ENCODE assay signal across 8 cellular contexts in the genomic region with DNA sequence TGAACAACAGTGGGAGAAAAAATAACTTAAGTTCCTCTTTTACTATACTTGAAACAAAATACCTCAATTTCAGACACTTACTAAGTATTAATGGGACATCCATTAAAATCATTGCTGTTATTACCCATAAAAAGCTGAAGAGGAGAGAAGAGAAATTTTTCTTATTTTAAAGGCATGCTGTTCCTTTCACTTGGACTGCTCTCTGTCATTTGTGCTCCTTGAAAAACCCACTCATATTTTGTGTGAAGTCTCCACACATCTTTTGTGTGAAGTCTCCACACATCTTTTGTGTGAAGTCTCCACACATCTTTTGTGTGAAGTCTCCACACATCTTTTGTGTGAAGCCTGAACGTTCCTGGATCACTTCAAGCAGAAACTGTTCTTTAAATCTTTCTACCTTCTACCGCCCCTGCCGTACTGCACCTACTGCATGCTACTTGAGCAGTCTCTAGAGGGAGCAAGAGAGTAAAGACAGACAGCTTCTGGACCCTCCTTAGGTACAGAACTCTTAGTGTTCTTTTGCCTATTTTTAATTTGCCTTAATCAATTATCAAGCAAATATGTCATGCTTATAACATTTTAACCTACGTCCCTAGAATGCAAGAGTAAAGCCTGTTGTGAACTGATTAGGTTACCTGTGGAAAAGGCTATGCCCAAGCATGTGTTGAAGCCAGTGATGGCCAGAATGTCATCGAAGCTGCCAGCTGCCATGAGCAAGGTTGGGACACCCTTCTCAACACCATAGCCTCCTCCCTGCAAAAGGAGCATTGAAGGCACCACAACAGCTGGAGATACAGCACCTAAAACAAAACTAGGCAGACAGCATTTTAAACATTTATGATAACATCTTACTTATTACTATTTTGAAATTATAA. TPM values are rescaled to one million over a fixed set of nuclear protein-coding genes. Genes with fewer than 3 reads are reported as not detected.
DNase-seq lines count a peak whose midpoint lies in the region; ATAC-seq, FAIRE-seq and TF ChIP-seq lines count a peak whose summit lies in the region.

No MANE protein-coding gene starts in this region.

- DNase-seq in BE2C: peak; percentile 16
- no peak for DNase-seq in GM18507 (ENCODE audit: extremely low spot score, insufficient read length, low read depth)
- peak; percentile 7 for DNase-seq in NCI-H2227 treated with DMSO at 0.1 percent for 48 hours (lab: John Stamatoyannopoulos, UW)
- peak; percentile 47 for DNase-seq in activated CD8-positive, alpha-beta T cell treated with anti-CD3 and anti-CD28 coated beads, Interleukin-2, amount 10 ng/mL, durations not matched to agents 7 days and 5 days
- peak in 1 of 2 donors; percentile 29 for DNase-seq in foreskin keratinocyte
- DNase-seq in lower leg skin (ENCODE audit: low spot score in 2 of 2): no peak

- TF ChIP-seq CTCF in BE2C (IDR thresholded peaks at IDR 0.05; ENCODE audit: low read depth, low read length) (peak; percentile 82), foreskin keratinocyte (conservative IDR thresholded peaks at IDR 0.05) (peak; percentile 70), parathyroid adenoma (IDR thresholded peaks at IDR 0.05) (peak; percentile 56), lower leg skin (IDR thresholded peaks at IDR 0.05) (no peak)

- H3K27me3 Mint-ChIP-seq in activated CD8-positive, alpha-beta T cell treated with anti-CD3 and anti-CD28 coated beads, Interleukin-2, amount 10 ng/mL, durations not matched to agents 7 days and 5 days (ENCODE audit: low read depth): no peaks in the 10 kb centered on the region

- no peaks in the 10 kb centered on the region for H3K9me3 Mint-ChIP-seq in activated CD8-positive, alpha-beta T cell treated with anti-CD3 and anti-CD28 coated beads, Interleukin-2, amount 10 ng/mL, durations not matched to agents 7 days and 5 days (ENCODE audit: insufficient read depth)

- H3K36me3 Mint-ChIP-seq in activated CD8-positive, alpha-beta T cell treated with anti-CD3 and anti-CD28 coated beads, Interleukin-2, amount 10 ng/mL, durations not matched to agents 7 days and 5 days (ENCODE audit: low read depth): peaks cover 39% of the 10 kb centered on the region

- H3K79me2 ChIP-seq in parathyroid adenoma: no peaks in the 10 kb centered on the region

- no peak overlapping the region for H3K4me2 ChIP-seq in parathyroid adenoma (ENCODE audit: low read length)

- ATAC-seq in HG02840 (IDR thresholded peaks at IDR 0.05; ENCODE audit: low FRiP score, unreplicated experiment): peak; percentile 70
- ATAC-seq in activated CD8-positive, alpha-beta T cell treated with anti-CD3 and anti-CD28 coated beads, Interleukin-2, amount 10 ng/mL, durations not matched to agents 7 days and 5 days: peak; percentile 95
- peak; percentile 86 for ATAC-seq in foreskin keratinocyte

- 47 to 49% methylated on average over 5 of the region's 5 CpGs for WGBS in lower leg skin, 2 donors

- POLR2A ChIA-PET in activated CD8-positive, alpha-beta T cell treated with anti-CD3 and anti-CD28 coated beads, Interleukin-2, amount 10 ng/mL, durations not matched to agents 7 days and 5 days (lab: Charles Lee): no interaction called here

- TF ChIP-seq POLR2A in lower leg skin (IDR thresholded peaks at IDR 0.05): no peak

- H3K9me3 ChIP-seq in BE2C (no peaks in the 10 kb centered on the region), parathyroid adenoma (ENCODE audit: control insufficient read depth, low read length) (no peaks in the 10 kb centered on the region)

- H3K4me1 ChIP-seq in BE2C: no peaks in the 10 kb centered on the region
- peaks cover 5% of the 10 kb centered on the region for H3K4me1 ChIP-seq in foreskin keratinocyte
- H3K4me1 ChIP-seq in parathyroid adenoma: no peaks in the 10 kb centered on the region

- peak; percentile 91 for FAIRE-seq in GM18507 (lab: Jason Lieb, UNC)

- H3K27ac ChIP-seq in foreskin keratinocyte: no peak overlapping the region
- H3K27ac ChIP-seq in parathyroid adenoma: no peak overlapping the region

- H2AFZ ChIP-seq in parathyroid adenoma: no peak overlapping the region

- H3K4me1 Mint-ChIP-seq in activated CD8-positive, alpha-beta T cell treated with anti-CD3 and anti-CD28 coated beads, Interleukin-2, amount 10 ng/mL, durations not matched to agents 7 days and 5 days (ENCODE audit: low read depth): peaks cover 2% of the 10 kb centered on the region

- H3K9ac ChIP-seq in parathyroid adenoma: no peak overlapping the region

- H3K4me3 Mint-ChIP-seq in activated CD8-positive, alpha-beta T cell treated with anti-CD3 and anti-CD28 coated beads, Interleukin-2, amount 10 ng/mL, durations not matched to agents 7 days and 5 days: no peak overlapping the region

- CTCF ChIA-PET in activated CD8-positive, alpha-beta T cell treated with anti-CD3 and anti-CD28 coated beads, Interleukin-2, amount 10 ng/mL, durations not matched to agents 7 days and 5 days (lab: Charles Lee): interaction anchor here (0.5 to 5.5 kb wide), 18 partner anchors 8 to 173 kb away, joined by 3 to 67 read pairs (median 4); a partner anchor contains a TSS

- H3K27ac Mint-ChIP-seq in activated CD8-positive, alpha-beta T cell treated with anti-CD3 and anti-CD28 coated beads, Interleukin-2, amount 10 ng/mL, durations not matched to agents 7 days and 5 days: no peak overlapping the region

- H3K4me3 ChIP-seq in BE2C (ENCODE audit: low read depth, low read length) (no peak overlapping the region), parathyroid adenoma (ENCODE audit: low read depth, low read length) (no peak overlapping the region), lower leg skin (ENCODE audit: low read depth, poor library complexity, severe bottlenecking) (no peak overlapping the region)

- no peaks in the 10 kb centered on the region for H3K27me3 ChIP-seq in BE2C
- no peaks in the 10 kb centered on the region for H3K27me3 ChIP-seq in foreskin keratinocyte
- H3K27me3 ChIP-seq in parathyroid adenoma (ENCODE audit: control insufficient read depth, insufficient read depth, low read length): no peaks in the 10 kb centered on the region

- intact Hi-C loops in lower leg skin (cut with DNase I; ENCODE audit: low total_unique reads): no loop called here

- H3K36me3 ChIP-seq in BE2C: peaks cover 22% of the 10 kb centered on the region
- H3K36me3 ChIP-seq in parathyroid adenoma (ENCODE audit: control insufficient read depth, insufficient read depth, low read length): no peaks in the 10 kb centered on the region

RNA-seq across cellular contexts. Expression of a gene that starts 27.1 kb away (rescaled TPM):
- polyA plus RNA-seq in BE2C (2012; ENCODE audit: insufficient read depth, insufficient read length, low read depth): 0.68 TPM
- total RNA-seq in activated CD8-positive, alpha-beta T cell treated with anti-CD3 and anti-CD28 coated beads, Interleukin-2, amount 10 ng/mL, durations not matched to agents 7 days and 5 days: 1 to 10 TPM in 1 of 2 experiments, under 1 TPM in 1; 0.83 to 1.3 TPM
- total RNA-seq in foreskin keratinocyte (0.11 and 0.20 TPM in 2 replicates), lower leg skin (1 to 10 TPM in 1 of 4 donors, under 1 TPM in 3; 0.30 to 1.4 (median 0.51) TPM)
- polyA plus RNA-seq in foreskin keratinocyte: 0.16 and 0.18 TPM in 2 replicates

RNA-seq across cellular contexts. Expression of a gene that starts 29.9 kb away (rescaled TPM):
- 23.6 TPM for polyA plus RNA-seq in BE2C (2012; ENCODE audit: insufficient read depth, insufficient read length, low read depth)
- 10 to 100 TPM; 19.1 to 21.9 TPM for total RNA-seq in activated CD8-positive, alpha-beta T cell treated with anti-CD3 and anti-CD28 coated beads, Interleukin-2, amount 10 ng/mL, durations not matched to agents 7 days and 5 days
- 15.9 and 16.8 TPM in 2 replicates for total RNA-seq in foreskin keratinocyte
- polyA plus RNA-seq in foreskin keratinocyte: 6.9 and 8.3 TPM in 2 replicates
- total RNA-seq in lower leg skin: 1 to 10 TPM; 1.3 to 4.3 (median 2.8) TPM

RNA-seq across cellular contexts. Expression of a gene that starts 53.0 kb away (rescaled TPM):
- polyA plus RNA-seq in BE2C (2012; ENCODE audit: insufficient read depth, insufficient read length, low read depth): 6.6 TPM
- total RNA-seq in activated CD8-positive, alpha-beta T cell treated with anti-CD3 and anti-CD28 coated beads, Interleukin-2, amount 10 ng/mL, durations not matched to agents 7 days and 5 days: 10 to 100 TPM; 19.5 to 22.7 TPM
- total RNA-seq in foreskin keratinocyte (23.6 and 32.0 TPM in 2 replicates), lower leg skin (10 to 100 TPM; 29.9 to 44.5 (median 38.9) TPM)
- polyA plus RNA-seq in foreskin keratinocyte: 25.9 and 29.5 TPM in 2 replicates

Comparison
In these comparisons a context has a peak if more than half of its experiments do, and no peak if none do; other contexts are left out.
1. DNase-seq: peak in BE2C (single experiment), NCI-H2227 treated with DMSO at 0.1 percent for 48 hours (single experiment) and activated CD8-positive, alpha-beta T cell treated with anti-CD3 and anti-CD28 coated beads, Interleukin-2, amount 10 ng/mL, durations not matched to agents 7 days and 5 days (single experiment); none in GM18507 (single experiment) and lower leg skin (0 of 2).
2. CTCF ChIP-seq: peak in BE2C (single experiment), foreskin keratinocyte (single experiment) and parathyroid adenoma (single experiment); none in lower leg skin (0 of 3).
3. Peak in every context shown above with its lines, with median percentiles within 50 percentile points of each other: ATAC-seq.